In the genomic region with DNA sequence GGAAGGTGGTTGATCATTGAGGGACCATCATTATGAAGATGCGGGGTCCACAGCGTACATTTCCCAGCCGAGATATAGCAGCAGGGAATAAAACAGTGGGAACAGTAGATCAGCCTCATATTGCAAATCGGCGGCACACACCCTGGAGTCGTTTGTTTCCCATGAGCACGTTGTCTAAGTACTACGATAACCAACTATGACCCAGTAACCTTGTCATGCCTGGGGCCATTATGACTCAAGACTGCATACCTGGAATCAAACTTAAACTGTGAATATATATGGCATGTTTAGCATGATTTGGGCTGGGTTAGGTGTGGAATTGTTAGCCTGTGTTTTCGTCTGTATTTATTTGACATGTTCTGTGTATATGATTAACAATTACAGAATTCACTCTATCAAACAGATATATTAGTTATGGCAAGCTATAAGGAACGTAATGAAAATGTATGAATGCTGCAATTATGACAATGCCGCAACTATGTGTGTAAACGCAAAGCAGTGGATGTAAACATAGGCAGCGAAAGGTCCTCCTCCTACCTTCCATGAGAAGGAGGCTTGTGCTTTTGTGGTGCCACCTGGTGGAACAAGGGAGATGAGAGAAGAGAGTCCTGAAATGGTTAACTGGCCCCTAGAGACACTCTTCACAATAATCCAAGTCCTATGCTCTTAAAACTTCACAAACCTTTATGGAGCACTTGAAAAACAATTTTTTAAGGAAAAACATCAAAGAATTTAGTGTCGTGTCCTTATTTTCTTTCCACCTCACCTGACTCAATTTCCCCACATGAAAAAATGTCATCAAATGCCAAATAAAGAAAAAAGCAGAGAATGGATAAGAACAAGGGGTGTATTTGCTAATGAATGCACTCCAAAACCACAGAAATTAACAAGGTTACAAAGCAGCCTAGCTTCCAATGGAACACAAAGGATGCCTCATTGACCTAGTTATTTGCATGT, we compare ENCODE assay signal across 9 cellular contexts. TPM values are rescaled to one million over a fixed set of nuclear protein-coding genes. Genes with fewer than 3 reads are reported as not detected.
DNase-seq lines count a peak whose midpoint lies in the region; ATAC-seq, FAIRE-seq and TF ChIP-seq lines count a peak whose summit lies in the region.
"Had no signal": no experiment of that assay in that cellular context is flagged by ENCODE, and none has a peak within 500 bp of the region (broad histone marks: within the 10 kb centered on the region; RNA-seq: fewer than 3 reads in every experiment).

No MANE protein-coding gene starts in this region.

- DNase-seq in GM06990 (ENCODE audit: extremely low read depth, insufficient read length): no peak
- DNase-seq in HEK293T (ENCODE audit: extremely low spot score): peak; percentile 17
- peak; percentile 49 for DNase-seq in RCC 7860 (ENCODE audit: low spot score)
- peak; percentile 60 for DNase-seq in keratinocyte (ENCODE audit: low read depth, low spot score)
- DNase-seq in T1000 (lab: John Stamatoyannopoulos, UW): no peak
- no peak for DNase-seq in inferior parietal cortex (ENCODE audit: extremely low spot score)
- DNase-seq in NCI-H2227 treated with DMSO at 0.1 percent for 48 hours (lab: John Stamatoyannopoulos, UW): no peak

- H4K20me1 ChIP-seq in keratinocyte (ENCODE audit: control insufficient read depth, extremely low read depth, insufficient read depth, low read length): no peaks in the 10 kb centered on the region

- H3K27ac ChIP-seq in keratinocyte (ENCODE audit: control insufficient read depth, insufficient read depth, low read length): no peak overlapping the region

- no peaks in the 10 kb centered on the region for H3K27me3 ChIP-seq in GM06990 (replicated peaks; ENCODE audit: control insufficient read depth, insufficient read depth, low read length)
- no peaks in the 10 kb centered on the region for H3K27me3 ChIP-seq in keratinocyte (ENCODE audit: control insufficient read depth, extremely low read depth, insufficient read depth, low read length)

- POLR2A ChIA-PET in HEK293T (lab: Yijun Ruan, JAX): no interaction called here

- H3K4me1 ChIP-seq in keratinocyte (ENCODE audit: control insufficient read depth, extremely low read depth, insufficient read depth, low read length): peaks cover 5% of the 10 kb centered on the region

- CTCF ChIA-PET in HEK293T (lab: Yijun Ruan, JAX): no interaction called here

- FAIRE-seq in RCC 7860 (lab: Jason Lieb, UNC) (no peak), keratinocyte (lab: Jason Lieb, UNC) (peak; percentile 9)

- peak overlapping the region; percentile 41 for H2AFZ ChIP-seq in keratinocyte (ENCODE audit: control insufficient read depth, low read length)

- no peaks in the 10 kb centered on the region for H3K36me3 ChIP-seq in GM06990 (ENCODE audit: control insufficient read depth, insufficient read depth, low read length)
- H3K36me3 ChIP-seq in keratinocyte (ENCODE audit: control insufficient read depth in 2 of 2, extremely low read depth in 1 of 2, insufficient read depth in 2 of 2, low read length in 2 of 2): no peaks in the 10 kb centered on the region

- no peaks in the 10 kb centered on the region for H3K79me2 ChIP-seq in keratinocyte (ENCODE audit: control insufficient read depth, insufficient read depth, low read length)

- no peaks in the 10 kb centered on the region for H3K9me3 ChIP-seq in keratinocyte (ENCODE audit: control insufficient read depth, low read depth, low read length)

- dilution Hi-C loops in keratinocyte (cut with MboI; ENCODE audit: extremely low pct_ligation_motif_present, low sequenced_read_pairs): loop anchor here (25.0 kb wide), 1 partner anchor 137 kb away; no protein-coding TSS in a partner anchor

- H3K4me3 ChIP-seq in GM06990 (replicated peaks; ENCODE audit: low read depth, low read length): no peak overlapping the region
- peak overlapping the region in 1 of 3 experiments; percentile 25 for H3K4me3 ChIP-seq in keratinocyte (ENCODE audit: control insufficient read depth in 2 of 3, extremely low read depth in 1 of 3, insufficient read depth in 2 of 3, low read depth in 1 of 3, low read length in 3 of 3)
- H3K4me3 ChIP-seq: lung had no signal

- no peak for ATAC-seq in GM21723 (IDR thresholded peaks at IDR 0.05; ENCODE audit: unreplicated experiment)

- H3K9me1 ChIP-seq in keratinocyte (ENCODE audit: control insufficient read depth, extremely low read depth, insufficient read depth, low read length): no peaks in the 10 kb centered on the region

- H3K4me2 ChIP-seq in keratinocyte (ENCODE audit: control insufficient read depth, extremely low read depth, insufficient read depth, low read depth, low read length): peak overlapping the region; percentile 78

- H3K9ac ChIP-seq in keratinocyte (ENCODE audit: control insufficient read depth, extremely low read depth, insufficient read depth, low read length): no peak overlapping the region

- TF ChIP-seq CTCF in GM06990 (IDR thresholded peaks at IDR 0.05; ENCODE audit: insufficient read depth, low read length, poor library complexity, severe bottlenecking) (peak; percentile 60), keratinocyte (optimal IDR thresholded peaks at IDR 0.05 in 1 of 3, IDR thresholded peaks at IDR 0.05 in 1 of 3, conservative IDR thresholded peaks at IDR 0.05 in 1 of 3; ENCODE audit: extremely low read depth in 1 of 3, insufficient read depth in 2 of 3, low read length in 3 of 3) (peak; percentile 62 to 76 (median 75))

TF ChIP-seq in HEK293T, 16 proteins besides CTCF, POLR2A, EP300 and RAD21:
- TF ChIP-seq LEF1 (IDR thresholded peaks at IDR 0.05; ENCODE audit: borderline replicate concordance) (no peak), FOXK2 (IDR thresholded peaks at IDR 0.05) (no peak), ARNT (IDR thresholded peaks at IDR 0.05) (no peak), FOXM1 (IDR thresholded peaks at IDR 0.05; ENCODE audit: borderline replicate concordance) (no peak), ELF4 (IDR thresholded peaks at IDR 0.05) (no peak)
- TF ChIP-seq, protein P1, sequence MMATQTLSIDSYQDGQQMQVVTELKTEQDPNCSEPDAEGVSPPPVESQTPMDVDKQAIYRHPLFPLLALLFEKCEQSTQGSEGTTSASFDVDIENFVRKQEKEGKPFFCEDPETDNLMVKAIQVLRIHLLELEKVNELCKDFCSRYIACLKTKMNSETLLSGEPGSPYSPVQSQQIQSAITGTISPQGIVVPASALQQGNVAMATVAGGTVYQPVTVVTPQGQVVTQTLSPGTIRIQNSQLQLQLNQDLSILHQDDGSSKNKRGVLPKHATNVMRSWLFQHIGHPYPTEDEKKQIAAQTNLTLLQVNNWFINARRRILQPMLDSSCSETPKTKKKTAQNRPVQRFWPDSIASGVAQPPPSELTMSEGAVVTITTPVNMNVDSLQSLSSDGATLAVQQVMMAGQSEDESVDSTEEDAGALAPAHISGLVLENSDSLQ (IDR thresholded peaks at IDR 0.05): no peak

RNA-seq across cellular contexts. Expression of gene SEMA5A, which starts 47.1 kb away (rescaled TPM):
- 0.16 to 0.29 TPM (median 0.27 TPM) in 3 replicates for polyA plus RNA-seq in keratinocyte
- polyA plus RNA-seq in keratinocyte (2011; ENCODE audit: low read depth): 0.96 TPM
- polyA plus RNA-seq in keratinocyte (2011; cell fraction: cytosol; rRNA removed): 0.12 and 0.30 TPM in 2 replicates
- polyA plus RNA-seq in keratinocyte (2011; cell fraction: nucleus; rRNA removed): 0.37 and 0.38 TPM in 2 replicates
- polyA plus RNA-seq in keratinocyte (2012; ENCODE audit: low replicate concordance): 0.22 and 0.32 TPM in 2 replicates
- polyA minus RNA-seq in keratinocyte: 0.64 to 3.2 TPM (median 1.1 TPM) in 3 replicates
- 2.1 TPM for polyA minus RNA-seq in keratinocyte (2011; cell fraction: cytosol; rRNA and poly(A)+ RNA removed)
- 0.42 and 1.1 TPM in 2 replicates for polyA minus RNA-seq in keratinocyte (2011; cell fraction: nucleus; rRNA and poly(A)+ RNA removed)

Comparison
In these comparisons a context has a peak if more than half of its experiments do, and no peak if none do; other contexts are left out.
1. DNase-seq: peak in HEK293T (single experiment), RCC 7860 (single experiment) and keratinocyte (single experiment); none in GM06990 (single experiment), T1000 (single experiment), inferior parietal cortex (single experiment) and NCI-H2227 treated with DMSO at 0.1 percent for 48 hours (single experiment).